1 cellular context compared by ENCODE assay signal in the genomic region with DNA sequence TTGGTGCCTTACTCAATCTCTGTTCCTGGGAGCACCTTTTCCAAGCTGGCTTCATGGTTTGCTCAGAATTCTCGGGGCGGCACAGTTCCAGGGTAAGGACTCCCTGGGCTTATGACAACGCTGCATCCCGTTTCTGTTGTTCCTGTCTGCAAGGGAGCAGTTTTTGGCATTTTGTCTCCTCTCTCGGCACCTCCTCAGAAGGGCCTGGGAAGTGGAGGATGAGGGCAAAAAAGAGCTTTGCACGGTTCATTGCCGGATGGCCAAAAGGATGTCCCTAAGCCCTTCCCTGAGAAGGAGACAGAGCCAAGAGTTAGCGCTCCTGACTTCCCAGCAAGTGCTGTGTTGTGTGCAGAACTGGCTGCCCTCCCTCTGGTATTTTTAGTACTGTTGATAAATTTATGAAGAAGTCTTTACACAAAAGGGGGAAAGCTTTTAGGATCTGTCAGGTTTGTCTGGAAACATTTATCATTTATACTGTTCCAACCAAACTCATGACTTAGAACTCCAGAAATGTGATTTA.
TF ChIP-seq lines count a peak whose summit lies in the region.

No MANE protein-coding gene starts in this region.

TF ChIP-seq in K562, 482 proteins besides CTCF, POLR2A, EP300 and RAD21 (continued from another document):
- TF ChIP-seq, protein P1, sequence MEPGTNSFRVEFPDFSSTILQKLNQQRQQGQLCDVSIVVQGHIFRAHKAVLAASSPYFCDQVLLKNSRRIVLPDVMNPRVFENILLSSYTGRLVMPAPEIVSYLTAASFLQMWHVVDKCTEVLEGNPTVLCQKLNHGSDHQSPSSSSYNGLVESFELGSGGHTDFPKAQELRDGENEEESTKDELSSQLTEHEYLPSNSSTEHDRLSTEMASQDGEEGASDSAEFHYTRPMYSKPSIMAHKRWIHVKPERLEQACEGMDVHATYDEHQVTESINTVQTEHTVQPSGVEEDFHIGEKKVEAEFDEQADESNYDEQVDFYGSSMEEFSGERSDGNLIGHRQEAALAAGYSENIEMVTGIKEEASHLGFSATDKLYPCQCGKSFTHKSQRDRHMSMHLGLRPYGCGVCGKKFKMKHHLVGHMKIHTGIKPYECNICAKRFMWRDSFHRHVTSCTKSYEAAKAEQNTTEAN (CRISPR knock-in tag; IDR thresholded peaks at IDR 0.05), result no peak
- TF ChIP-seq ZNF778 (CRISPR knock-in tag; IDR thresholded peaks at IDR 0.05) (no peak), PPARD (CRISPR knock-in tag; IDR thresholded peaks at IDR 0.05) (no peak), ZNF764 (CRISPR knock-in tag; IDR thresholded peaks at IDR 0.05; ENCODE audit: low read depth) (no peak), GTF2F1 (IDR thresholded peaks at IDR 0.05; ENCODE audit: low read depth, low read length) (no peak), ILK (tag; IDR thresholded peaks at IDR 0.05; ENCODE audit: borderline replicate concordance, low read depth) (no peak), BCL6 (CRISPR knock-in tag; IDR thresholded peaks at IDR 0.05) (no peak), BACH1 (tag; IDR thresholded peaks at IDR 0.05) (no peak), USF2 (CRISPR knock-in tag; IDR thresholded peaks at IDR 0.05) (no peak), FOXK1 (CRISPR knock-in tag; IDR thresholded peaks at IDR 0.05; ENCODE audit: borderline replicate concordance) (no peak)
- TF ChIP-seq, protein P2, sequence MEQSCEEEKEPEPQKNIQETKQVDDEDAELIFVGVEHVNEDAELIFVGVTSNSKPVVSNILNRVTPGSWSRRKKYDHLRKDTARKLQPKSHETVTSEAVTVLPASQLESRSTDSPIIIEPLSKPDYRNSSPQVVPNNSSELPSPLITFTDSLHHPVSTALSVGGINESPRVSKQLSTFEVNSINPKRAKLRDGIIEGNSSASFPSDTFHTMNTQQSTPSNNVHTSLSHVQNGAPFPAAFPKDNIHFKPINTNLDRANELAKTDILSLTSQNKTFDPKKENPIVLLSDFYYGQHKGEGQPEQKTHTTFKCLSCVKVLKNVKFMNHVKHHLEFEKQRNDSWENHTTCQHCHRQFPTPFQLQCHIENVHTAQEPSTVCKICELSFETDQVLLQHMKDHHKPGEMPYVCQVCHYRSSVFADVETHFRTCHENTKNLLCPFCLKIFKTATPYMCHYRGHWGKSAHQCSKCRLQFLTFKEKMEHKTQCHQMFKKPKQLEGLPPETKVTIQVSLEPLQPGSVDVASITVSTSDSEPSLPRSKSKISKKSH (CRISPR knock-in tag; IDR thresholded peaks at IDR 0.05), result no peak
